Comparison of ENCODE assay signal across 1 cellular context in the genomic region with DNA sequence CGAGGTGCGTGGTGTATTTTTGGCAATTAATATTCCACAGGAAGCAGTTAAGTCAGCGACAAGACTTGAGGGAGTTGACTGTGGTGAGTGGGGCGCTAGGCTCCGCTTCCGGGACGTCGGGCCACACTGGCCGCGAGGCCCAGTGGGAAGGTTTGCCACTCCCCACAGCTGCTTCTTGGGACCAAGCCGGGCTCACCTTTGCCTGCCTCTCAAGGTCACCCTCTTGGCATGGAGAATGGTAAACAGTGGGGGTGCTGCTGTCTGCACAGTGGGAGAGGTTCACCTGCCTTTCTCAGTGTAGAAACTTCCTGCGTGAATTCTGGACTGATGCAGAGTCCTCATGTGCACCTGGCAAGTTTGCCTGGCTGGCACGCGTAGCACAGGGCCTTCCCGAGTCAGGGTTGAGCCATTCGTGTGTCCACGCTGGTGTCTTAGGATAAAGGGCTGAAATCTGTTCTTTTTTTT.
TF ChIP-seq lines count a peak whose summit lies in the region.

No MANE protein-coding gene starts in this region.

TF ChIP-seq in HepG2, 621 proteins besides CTCF, POLR2A, EP300 and RAD21 (continued from another document and continues in another):
- TF ChIP-seq ZFP91 (CRISPR knock-in tag; IDR thresholded peaks at IDR 0.05; ENCODE audit: borderline replicate concordance) (peak; percentile 47; the same call in 1 of the 2 replicates), RARA (CRISPR knock-in tag; IDR thresholded peaks at IDR 0.05) (peak; percentile 48), SMARCE1 (IDR thresholded peaks at IDR 0.05; ENCODE audit: borderline replicate concordance) (no peak), PRPF4 (IDR thresholded peaks at IDR 0.05; ENCODE audit: low read depth, low read length, poor library complexity, severe bottlenecking) (peak; percentile 47), BRF2 (CRISPR knock-in tag; IDR thresholded peaks at IDR 0.05) (0 out of 2 replicates have a peak, but pooled peaks have one; percentile 21), TMF1 (CRISPR knock-in tag; IDR thresholded peaks at IDR 0.05; ENCODE audit: low read depth) (peak; percentile 21; the same call in 1 of the 2 replicates), IKZF1 (IDR thresholded peaks at IDR 0.05) (no peak), HNRNPL (IDR thresholded peaks at IDR 0.05; ENCODE audit: low read depth, low read length) (0 out of 2 replicates have a peak, but pooled peaks have one; percentile 12), STAG1 (CRISPR knock-in tag; IDR thresholded peaks at IDR 0.05) (peak; percentile 28; the same call in 1 of the 2 replicates), NFKBIZ (CRISPR knock-in tag; IDR thresholded peaks at IDR 0.05) (no peak), GATA4 (IDR thresholded peaks at IDR 0.05; ENCODE audit: borderline replicate concordance, low read depth) (no peak), FOXP1 (IDR thresholded peaks at IDR 0.05) (no peak), FOXP1 (CRISPR knock-in tag; IDR thresholded peaks at IDR 0.05) (0 out of 2 replicates have a peak, but pooled peaks have one; percentile 18), ZNF281 (CRISPR knock-in tag; IDR thresholded peaks at IDR 0.05; ENCODE audit: borderline replicate concordance) (peak; percentile 69; the same call in 1 of the 2 replicates), ELF3 (CRISPR knock-in tag; IDR thresholded peaks at IDR 0.05) (no peak), SMYD3 (CRISPR knock-in tag; IDR thresholded peaks at IDR 0.05) (peak; percentile 48; the same call in 1 of the 2 replicates), ZNF331 (CRISPR knock-in tag; IDR thresholded peaks at IDR 0.05) (peak; percentile 9; the same call in 1 of the 2 replicates), GABPB1 (CRISPR knock-in tag; IDR thresholded peaks at IDR 0.05) (peak; percentile 34; the same call in 1 of the 2 replicates), ZNF296 (CRISPR knock-in tag; conservative IDR thresholded peaks at IDR 0.05) (no peak), REPIN1 (CRISPR knock-in tag; IDR thresholded peaks at IDR 0.05; ENCODE audit: borderline replicate concordance, low read depth) (0 out of 2 replicates have a peak, but pooled peaks have one; percentile 12), ZNF746 (CRISPR knock-in tag; IDR thresholded peaks at IDR 0.05) (0 out of 2 replicates have a peak, but pooled peaks have one; percentile 22), FOXA1 (IDR thresholded peaks at IDR 0.05) (no peak), FOXA1 (CRISPR knock-in tag; IDR thresholded peaks at IDR 0.05) (peak; percentile 72), PLSCR1 (CRISPR knock-in tag; IDR thresholded peaks at IDR 0.05; ENCODE audit: borderline replicate concordance) (no peak), TCF7 (IDR thresholded peaks at IDR 0.05; ENCODE audit: low read depth) (no peak), RBM22 (optimal IDR thresholded peaks at IDR 0.05; ENCODE audit: low read length) (no peak), ZNF550 (CRISPR knock-in tag; IDR thresholded peaks at IDR 0.05; ENCODE audit: borderline replicate concordance) (0 out of 2 replicates have a peak, but pooled peaks have one; percentile 26), NCOA2 (CRISPR knock-in tag; IDR thresholded peaks at IDR 0.05) (0 out of 2 replicates have a peak, but pooled peaks have one; percentile 10), ZNF687 (CRISPR knock-in tag; IDR thresholded peaks at IDR 0.05) (peak; percentile 77), ZNF138 (CRISPR knock-in tag; IDR thresholded peaks at IDR 0.05; ENCODE audit: low read depth) (0 out of 2 replicates have a peak, but pooled peaks have one; percentile 11), ZNF12 (CRISPR knock-in tag; IDR thresholded peaks at IDR 0.05) (no peak), MTA1 (CRISPR knock-in tag; IDR thresholded peaks at IDR 0.05; ENCODE audit: borderline replicate concordance) (peak; percentile 44; the same call in 1 of the 2 replicates), ETV5 (CRISPR knock-in tag; IDR thresholded peaks at IDR 0.05; ENCODE audit: borderline replicate concordance) (peak; percentile 25; the same call in 1 of the 2 replicates), ZNF501 (CRISPR knock-in tag; IDR thresholded peaks at IDR 0.05) (peak; percentile 19; the same call in 1 of the 2 replicates), GATAD2A (CRISPR knock-in tag; IDR thresholded peaks at IDR 0.05) (peak; percentile 77), NR2F6 (IDR thresholded peaks at IDR 0.05) (no peak), NR2F6 (CRISPR knock-in tag; IDR thresholded peaks at IDR 0.05) (peak; percentile 49; the same call in 1 of the 2 replicates), NFKB2 (CRISPR knock-in tag; IDR thresholded peaks at IDR 0.05; ENCODE audit: borderline replicate concordance) (0 out of 2 replicates have a peak, but pooled peaks have one; percentile 38), HOXA7 (CRISPR knock-in tag; IDR thresholded peaks at IDR 0.05) (no peak), TEAD3 (CRISPR knock-in tag; optimal IDR thresholded peaks at IDR 0.05; ENCODE audit: borderline replicate concordance) (peak; percentile 28), SKIL (CRISPR knock-in tag; IDR thresholded peaks at IDR 0.05; ENCODE audit: borderline replicate concordance) (no peak), SAP130 (CRISPR knock-in tag; IDR thresholded peaks at IDR 0.05; ENCODE audit: low read depth) (peak; percentile 72), ZBTB38 (CRISPR knock-in tag; IDR thresholded peaks at IDR 0.05) (peak; percentile 91)
- TF ChIP-seq, protein P1, sequence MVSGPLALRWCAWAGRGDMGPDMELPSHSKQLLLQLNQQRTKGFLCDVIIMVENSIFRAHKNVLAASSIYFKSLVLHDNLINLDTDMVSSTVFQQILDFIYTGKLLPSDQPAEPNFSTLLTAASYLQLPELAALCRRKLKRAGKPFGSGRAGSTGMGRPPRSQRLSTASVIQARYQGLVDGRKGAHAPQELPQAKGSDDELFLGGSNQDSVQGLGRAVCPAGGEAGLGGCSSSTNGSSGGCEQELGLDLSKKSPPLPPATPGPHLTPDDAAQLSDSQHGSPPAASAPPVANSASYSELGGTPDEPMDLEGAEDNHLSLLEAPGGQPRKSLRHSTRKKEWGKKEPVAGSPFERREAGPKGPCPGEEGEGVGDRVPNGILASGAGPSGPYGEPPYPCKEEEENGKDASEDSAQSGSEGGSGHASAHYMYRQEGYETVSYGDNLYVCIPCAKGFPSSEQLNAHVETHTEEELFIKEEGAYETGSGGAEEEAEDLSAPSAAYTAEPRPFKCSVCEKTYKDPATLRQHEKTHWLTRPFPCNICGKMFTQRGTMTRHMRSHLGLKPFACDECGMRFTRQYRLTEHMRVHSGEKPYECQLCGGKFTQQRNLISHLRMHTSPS (CRISPR knock-in tag; IDR thresholded peaks at IDR 0.05; ENCODE audit: low read depth), result peak; percentile 56; the same call in 1 of the 2 replicates
- TF ChIP-seq, protein P2, sequence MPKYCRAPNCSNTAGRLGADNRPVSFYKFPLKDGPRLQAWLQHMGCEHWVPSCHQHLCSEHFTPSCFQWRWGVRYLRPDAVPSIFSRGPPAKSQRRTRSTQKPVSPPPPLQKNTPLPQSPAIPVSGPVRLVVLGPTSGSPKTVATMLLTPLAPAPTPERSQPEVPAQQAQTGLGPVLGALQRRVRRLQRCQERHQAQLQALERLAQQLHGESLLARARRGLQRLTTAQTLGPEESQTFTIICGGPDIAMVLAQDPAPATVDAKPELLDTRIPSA (CRISPR knock-in tag; IDR thresholded peaks at IDR 0.05; ENCODE audit: borderline replicate concordance), result no peak
